Comparison of ENCODE assay signal across 19 cellular contexts in genomic region chr9:37007295-37007694, GRCh38. TPM values are rescaled to one million over a fixed set of nuclear protein-coding genes. Genes with fewer than 3 reads are reported as not detected.
A peak's percentile ranks its signal among the peaks of the same experiment; 100 is the strongest.
DNase-seq lines count a peak whose midpoint lies in the region; ATAC-seq, FAIRE-seq and TF ChIP-seq lines count a peak whose summit lies in the region.
"Had no signal": no experiment of that assay in that cellular context is flagged by ENCODE, and none has a peak within 500 bp of the region (broad histone marks: within the 10 kb centered on the region; RNA-seq: fewer than 3 reads in every experiment).

No MANE protein-coding gene starts in this region.

- TF ChIP-seq RAD21 in K562 (CRISPR knock-in tag; conservative IDR thresholded peaks at IDR 0.05 in 1 of 2, IDR thresholded peaks at IDR 0.05 in 1 of 2) = no peak

- DNase-seq in K562 (ENCODE audit: extremely low read depth in 1 of 4, low spot score in 3 of 4) (no peak), AML-193 (lab: John Stamatoyannopoulos, UW) (no peak)
- DNase-seq in stimulated activated naive B cell treated with anti-CD40 and anti-IgM and Interleukin-4, amounts not matched to agents 10 μg/mL and 1 μg/mL and 100 μg/mL, for 72 hours = no peak
- DNase-seq: C1 segment of cervical spinal cord; CD4-positive, alpha-beta T cell; DMS79; EL; H7; Kasumi-1 had no signal

- H3K9me2 ChIP-seq in DOHH2 (replicated peaks; ENCODE audit: control insufficient read depth, low read length) = no peaks in the 10 kb centered on the region

- in situ Hi-C loops in K562 (cut with MboI) = no loop called here

- H3K9me1 ChIP-seq in K562 (ENCODE audit: control insufficient read depth, insufficient read depth, low read length) = no peaks in the 10 kb centered on the region

- peaks cover 50 to 73% of the 10 kb centered on the region in 2 donors for H3K36me3 Mint-ChIP-seq in stimulated activated naive B cell treated with anti-CD40 and anti-IgM and Interleukin-4, amounts not matched to agents 10 μg/mL and 1 μg/mL and 100 μg/mL, for 72 hours

- H3K27me3 ChIP-seq in DOHH2 (ENCODE audit: control insufficient read depth, low read length) (no peaks in the 10 kb centered on the region), OCI-LY3 (ENCODE audit: low read depth, low read length) (no peaks in the 10 kb centered on the region), K562 (ENCODE audit: control insufficient read depth in 2 of 2, insufficient read depth in 2 of 2, low read length in 2 of 2) (peaks cover 11 to 36% of the 10 kb centered on the region in 2 experiments; a peak in 4 of 5 replicates)

- H3K79me2 ChIP-seq in DOHH2 (ENCODE audit: control insufficient read depth, low read length) = peaks cover 98% of the 10 kb centered on the region
- peaks cover 100% of the 10 kb centered on the region for H3K79me2 ChIP-seq in OCI-LY3 (ENCODE audit: low read length)
- no peaks in the 10 kb centered on the region for H3K79me2 ChIP-seq in K562 (ENCODE audit: control insufficient read depth, insufficient read depth, low read length)

- peaks cover 65% of the 10 kb centered on the region for H3F3A ChIP-seq in DOHH2 (ENCODE audit: control insufficient read depth, insufficient read depth)

- no peak for TF ChIP-seq POLR2A in K562 (conservative IDR thresholded peaks at IDR 0.05)

- H2AFZ ChIP-seq in OCI-LY3 (ENCODE audit: low read depth, low read length) (no peak overlapping the region), K562 (ENCODE audit: low read depth, low read length) (no peak overlapping the region)

- CTCF ChIA-PET in K562 (lab: Yijun Ruan, JAX; ENCODE audit: low intra/inter-chr PET ratio) = no interaction called here

- peak overlapping the region; percentile 95 for H3K27ac ChIP-seq in DOHH2 (ENCODE audit: low read depth, low read length)
- H3K27ac ChIP-seq in OCI-LY3 (ENCODE audit: low read length) = peak overlapping the region; percentile 85
- no peak overlapping the region for H3K27ac ChIP-seq in K562 (ENCODE audit: extremely low read depth, low read depth, low read length)
- H3K27ac ChIP-seq: A549 had no signal

- TF ChIP-seq CTCF in DOHH2 (IDR thresholded peaks at IDR 0.05; ENCODE audit: low read depth, low read length, poor library complexity, severe bottlenecking) = no peak
- TF ChIP-seq CTCF in OCI-LY3 (IDR thresholded peaks at IDR 0.05; ENCODE audit: low read depth, low read length) = no peak
- TF ChIP-seq CTCF in K562 (IDR thresholded peaks at IDR 0.05 in 2 of 3, conservative IDR thresholded peaks at IDR 0.05 in 1 of 3; ENCODE audit: insufficient read depth in 2 of 3, low read depth in 1 of 3, low read length in 3 of 3) = no peak

- peaks cover 51 to 82% of the 10 kb centered on the region in 2 donors for H3K4me1 Mint-ChIP-seq in stimulated activated naive B cell treated with anti-CD40 and anti-IgM and Interleukin-4, amounts not matched to agents 10 μg/mL and 1 μg/mL and 100 μg/mL, for 72 hours

- POLR2A ChIA-PET in K562 (lab: Yijun Ruan, JAX) = no interaction called here

- H3K9me3 Mint-ChIP-seq in stimulated activated naive B cell treated with anti-CD40 and anti-IgM and Interleukin-4, amounts not matched to agents 10 μg/mL and 1 μg/mL and 100 μg/mL, for 72 hours = no peaks in the 10 kb centered on the region
- H3K9me3 Mint-ChIP-seq: CD4-positive, alpha-beta T cell; GM23338 had no signal

- TF ChIP-seq EP300 in K562 (IDR thresholded peaks at IDR 0.05; ENCODE audit: low read length) = no peak

- intact Hi-C loops in K562 (cut with micrococcal nuclease) = no loop called here

- FAIRE-seq in K562 (lab: Jason Lieb, UNC) = no peak
- FAIRE-seq: G401.6, HepG2, HTR-8/SVneo had no signal

- peaks cover 15% of the 10 kb centered on the region; the same call in 1 of the 2 replicates for H4K20me1 ChIP-seq in DOHH2 (ENCODE audit: control insufficient read depth, insufficient read depth, low read depth, low read length)
- peaks cover 45% of the 10 kb centered on the region for H4K20me1 ChIP-seq in OCI-LY3 (ENCODE audit: insufficient read depth, low read length)
- H4K20me1 ChIP-seq in K562 (replicated peaks; ENCODE audit: control insufficient read depth, insufficient read depth, low read length) = no peaks in the 10 kb centered on the region

- H3K9ac ChIP-seq in OCI-LY3 (ENCODE audit: low read length) = no peak overlapping the region
- H3K9ac ChIP-seq in K562 (ENCODE audit: insufficient read depth in 1 of 2, low read depth in 2 of 2, low read length in 2 of 2) = no peak overlapping the region

- H3K4me3 ChIP-seq in DOHH2 (ENCODE audit: low read length) (peak overlapping the region; percentile 69), OCI-LY3 (ENCODE audit: low read length) (no peak overlapping the region), K562 (no peak overlapping the region)
- H3K4me3 ChIP-seq: A549, GM23338 had no signal

- peak overlapping the region; percentile 51 to 52 for H3K4me3 Mint-ChIP-seq in stimulated activated naive B cell treated with anti-CD40 and anti-IgM and Interleukin-4, amounts not matched to agents 10 μg/mL and 1 μg/mL and 100 μg/mL, for 72 hours
- H3K4me3 Mint-ChIP-seq: CD4-positive, alpha-beta T cell; GM23338 had no signal

- BruUV-seq in K562 (replicated peaks; lab: Mats Ljungman, UMichigan) = no TSS peak

- ATAC-seq in K562 = no peak
- no peak for ATAC-seq in stimulated activated naive B cell treated with anti-CD40 and anti-IgM and Interleukin-4, amounts not matched to agents 10 μg/mL and 1 μg/mL and 100 μg/mL, for 72 hours (replicated peaks)
- ATAC-seq in HG02610 (IDR thresholded peaks at IDR 0.05; ENCODE audit: unreplicated experiment) = no peak
- ATAC-seq in GM21619 (IDR thresholded peaks at IDR 0.05; ENCODE audit: unreplicated experiment) = no peak
- ATAC-seq: HepG2 had no signal

- peak overlapping the region; percentile 87 for H3K27ac Mint-ChIP-seq in stimulated activated naive B cell treated with anti-CD40 and anti-IgM and Interleukin-4, amounts not matched to agents 10 μg/mL and 1 μg/mL and 100 μg/mL, for 72 hours
- H3K27ac Mint-ChIP-seq: CD4-positive, alpha-beta T cell; GM23338 had no signal

- H3K4me1 ChIP-seq in DOHH2 (ENCODE audit: control insufficient read depth, low read length) (peaks cover 100% of the 10 kb centered on the region), OCI-LY3 (ENCODE audit: low read length) (peaks cover 98% of the 10 kb centered on the region), K562 (replicated peaks in 1 of 2; ENCODE audit: control insufficient read depth in 2 of 2, insufficient read depth in 2 of 2, low read length in 2 of 2) (no peaks in the 10 kb centered on the region; a peak in 1 of 5 replicates)
- H3K4me1 ChIP-seq: A549 had no signal

- H3K36me3 ChIP-seq in DOHH2 (ENCODE audit: control insufficient read depth, low read length) (peaks cover 97% of the 10 kb centered on the region), OCI-LY3 (replicated peaks; ENCODE audit: low read depth, low read length) (peaks cover 73% of the 10 kb centered on the region), K562 (ENCODE audit: control insufficient read depth, insufficient read depth, low read length) (no peaks in the 10 kb centered on the region)

- 0% methylated on average over 7 of the region's 13 CpGs for WGBS in K562 (ENCODE audit: insufficient coverage, low coverage, missing lambda C conversion rate)

- H3K27me3 Mint-ChIP-seq in stimulated activated naive B cell treated with anti-CD40 and anti-IgM and Interleukin-4, amounts not matched to agents 10 μg/mL and 1 μg/mL and 100 μg/mL, for 72 hours = no peaks in the 10 kb centered on the region

- H3K4me2 ChIP-seq in DOHH2 (ENCODE audit: low read length) (peak overlapping the region; percentile 81), OCI-LY3 (ENCODE audit: low read length) (peak overlapping the region; percentile 61), K562 (ENCODE audit: insufficient read depth, low read length) (no peak overlapping the region)
- H3K4me2 ChIP-seq: A549, GM23338 had no signal

- H3K9me3 ChIP-seq in DOHH2 (ENCODE audit: control insufficient read depth, insufficient read depth, low read length) = no peaks in the 10 kb centered on the region
- no peaks in the 10 kb centered on the region for H3K9me3 ChIP-seq in OCI-LY3 (ENCODE audit: insufficient read depth, low read length)
- H3K9me3 ChIP-seq in K562 (replicated peaks; ENCODE audit: control insufficient read depth, insufficient read depth, low read depth, low read length) = no peaks in the 10 kb centered on the region
- H3K9me3 ChIP-seq: A549 had no signal

RNA-seq across cellular contexts. Expression of gene PAX5, which starts 26.8 kb away (rescaled TPM):
- not detected in 2 replicates for total RNA-seq in K562 (2011; cell fraction: chromatin; rRNA removed; ENCODE audit: low replicate concordance)
- total RNA-seq in K562 (2011; cell fraction: nucleolus; rRNA removed) = not detected in 2 replicates
- total RNA-seq in K562 (2011; cell fraction: nucleoplasm; rRNA removed) = not detected in 2 replicates
- not detected in 2 replicates for total RNA-seq in K562 (2014; rRNA removed)
- total RNA-seq in K562 (2014; rRNA removed; fragmentation: Illumina TruSeq; extraction: Trizol) = not detected in 2 replicates
- total RNA-seq in K562 (2015; rRNA removed; fragmentation: Illumina TruSeq; extraction: Trizol) = not detected in 2 replicates
- 0.09 and 0.13 TPM in 2 replicates for total RNA-seq in K562 (2021)
- not detected in 2 replicates for polyA plus RNA-seq in K562 (2011; rRNA removed)
- polyA plus RNA-seq in K562 (2011; cell fraction: cytosol; rRNA removed) = not detected in 2 replicates
- polyA plus RNA-seq in K562 (2011; cell fraction: nucleus; rRNA removed) = not detected in 2 replicates
- polyA plus RNA-seq in K562 (2012) = 0.04 and 0.11 TPM in 2 replicates
- polyA plus RNA-seq in K562 (2014; fragmentation: Illumina TruSeq; extraction: Trizol) = not detected in 2 replicates
- not detected for polyA plus RNA-seq in K562 (2014; fragmentation: Nextera tagmentation; extraction: Ambion mirVana)
- 0.03 TPM in 1 of 2 replicates, not detected in the other for polyA plus RNA-seq in K562 (2014; rRNA removed)
- polyA minus RNA-seq in K562 (2011; rRNA and poly(A)+ RNA removed) = not detected in 2 replicates
- polyA minus RNA-seq in K562 (2011; cell fraction: cytosol; rRNA and poly(A)+ RNA removed) = not detected in 2 replicates
- polyA minus RNA-seq in K562 (2011; cell fraction: nucleus; rRNA and poly(A)+ RNA removed) = not detected in 2 replicates
- total RNA-seq: HepG2 had no signal
- polyA plus RNA-seq: A549, AG04450, HepG2 had no signal
